ENCODE assay signal across 23 cellular contexts in the genomic region with DNA sequence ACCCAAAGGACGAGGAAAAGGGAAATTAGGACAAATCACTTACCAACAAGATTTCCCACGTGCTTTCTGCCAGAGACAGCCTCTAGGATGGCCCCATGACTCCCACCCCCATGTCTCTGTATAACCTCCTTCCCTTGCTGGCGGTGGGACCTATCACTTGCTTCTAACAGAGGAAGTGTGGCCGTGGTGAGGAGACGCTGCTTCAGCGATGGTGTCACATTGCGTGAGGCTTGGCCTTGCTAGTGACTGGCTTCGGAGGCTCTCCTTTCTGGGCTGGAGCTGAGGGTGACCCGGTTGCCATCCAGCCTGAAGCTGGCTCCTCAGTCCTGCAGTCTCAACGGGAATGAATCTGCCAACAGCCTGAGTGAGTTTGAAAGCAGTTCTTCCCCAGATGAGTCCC.
"Had no signal": no experiment of that assay in that cellular context is flagged by ENCODE, and none has a peak within 500 bp of the region (broad histone marks: within the 10 kb centered on the region; RNA-seq: fewer than 3 reads in every experiment).

No MANE protein-coding gene starts in this region.

- H3K27me3 ChIP-seq: dorsolateral prefrontal cortex, esophagus squamous epithelium, gastroesophageal sphincter, pancreas, testis, tibial nerve had no signal

- H3K27me3 Mint-ChIP-seq: naive B cell; progenitor cell of endocrine pancreas; stimulated activated memory B cell treated with anti-CD40 and anti-IgM and Interleukin-4, amounts not matched to agents 10 μg/mL and 1 μg/mL and 100 μg/mL, for 72 hours; stimulated activated naive CD8-positive, alpha-beta T cell treated with anti-CD3 and anti-CD28 coated beads, Interleukin-15, Interleukin-2, amounts not matched to agents 100 ng/mL and 50 ng/mL, for 24 hours had no signal

- H3K27ac Mint-ChIP-seq: progenitor cell of endocrine pancreas; stimulated activated memory B cell treated with anti-CD40 and anti-IgM and Interleukin-4, amounts not matched to agents 10 μg/mL and 1 μg/mL and 100 μg/mL, for 72 hours; stimulated activated naive CD8-positive, alpha-beta T cell treated with anti-CD3 and anti-CD28 coated beads, Interleukin-15, Interleukin-2, amounts not matched to agents 100 ng/mL and 50 ng/mL, for 24 hours had no signal

- H3K36me3 Mint-ChIP-seq: naive B cell; stimulated activated memory B cell treated with anti-CD40 and anti-IgM and Interleukin-4, amounts not matched to agents 10 μg/mL and 1 μg/mL and 100 μg/mL, for 72 hours had no signal

- H3K9me3 ChIP-seq: esophagus squamous epithelium, gastroesophageal sphincter, pancreas, testis, tibial nerve had no signal

- H3K4me3 Mint-ChIP-seq: neural crest cell; stimulated activated memory B cell treated with anti-CD40 and anti-IgM and Interleukin-4, amounts not matched to agents 10 μg/mL and 1 μg/mL and 100 μg/mL, for 72 hours; stimulated activated naive CD8-positive, alpha-beta T cell treated with anti-CD3 and anti-CD28 coated beads, Interleukin-15, Interleukin-2, amounts not matched to agents 100 ng/mL and 50 ng/mL, for 24 hours had no signal

- H3K27ac ChIP-seq: coronary artery, esophagus squamous epithelium, gastroesophageal sphincter, pancreas, testis, tibial nerve had no signal

- DNase-seq: caudate nucleus; dorsolateral prefrontal cortex; effector CD8-positive, alpha-beta T cell; esophagus squamous epithelium; foreskin fibroblast; glutamatergic neuron; kidney glomerular epithelial cell; naive B cell; occipital lobe; pancreas; right cardiac atrium; small intestine; stimulated activated CD4-positive, alpha-beta T cell treated with anti-CD3 and anti-CD28 coated beads, Interleukin-12 subunit alpha, Interleukin-12 subunit beta, amount 100 ng/mL, for 4 hours; stimulated activated CD4-positive, alpha-beta T cell treated with anti-CD3 and anti-CD28 coated beads, Interleukin-4, amount 100 ng/mL, for 1 hour; stimulated activated CD8-positive, alpha-beta memory T cell treated with anti-CD3 and anti-CD28 coated beads, Interleukin-4, amount 100 ng/mL, for 48 hours; testis had no signal

- ATAC-seq: gastroesophageal sphincter; pancreas; right cardiac atrium; stimulated activated memory B cell treated with anti-CD40 and anti-IgM and Interleukin-4, amounts not matched to agents 10 μg/mL and 1 μg/mL and 100 μg/mL, for 72 hours had no signal

- H3K9me3 Mint-ChIP-seq: naive B cell; stimulated activated naive CD8-positive, alpha-beta T cell treated with anti-CD3 and anti-CD28 coated beads, Interleukin-15, Interleukin-2, amounts not matched to agents 100 ng/mL and 50 ng/mL, for 24 hours had no signal

- H3K4me3 ChIP-seq: coronary artery, dorsolateral prefrontal cortex, esophagus squamous epithelium, gastroesophageal sphincter, pancreas, testis, tibial nerve had no signal

- FAIRE-seq: pancreas, small intestine had no signal

- H3K4me1 ChIP-seq: gastroesophageal sphincter, pancreas, testis, tibial nerve had no signal

- H3K36me3 ChIP-seq: esophagus squamous epithelium, gastroesophageal sphincter, pancreas, tibial nerve had no signal
